ENCODE assay signal across 13 cellular contexts in the genomic region with DNA sequence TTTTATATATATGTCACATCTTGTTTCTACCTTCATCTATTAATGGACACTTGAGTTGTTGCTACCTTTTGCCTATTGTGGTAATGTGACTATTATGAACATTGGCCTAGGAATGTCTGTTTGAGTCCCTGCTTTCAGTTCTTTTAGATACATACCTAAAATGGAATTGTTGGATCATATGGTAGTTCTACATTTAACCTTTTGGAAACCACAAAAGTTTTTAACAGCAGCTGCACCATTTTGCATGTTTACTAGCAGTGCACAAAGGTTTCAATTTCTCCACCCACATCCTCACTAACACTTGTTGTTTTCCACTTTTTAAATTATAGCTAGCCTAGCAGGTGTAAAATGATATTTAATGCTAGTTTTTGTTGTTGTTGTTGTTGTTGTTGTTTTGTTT.
DNase-seq lines count a peak whose midpoint lies in the region; ATAC-seq lines count a peak whose summit lies in the region.
"Had no signal": no experiment of that assay in that cellular context is flagged by ENCODE, and none has a peak within 500 bp of the region (broad histone marks: within the 10 kb centered on the region; RNA-seq: fewer than 3 reads in every experiment).

No MANE protein-coding gene starts in this region.

- peak; percentile 57 for DNase-seq in iris pigment epithelial cell (ENCODE audit: low read depth)
- DNase-seq in COLO668 (lab: John Stamatoyannopoulos, UW; ENCODE audit: unreplicated experiment), result no peak
- no peak for DNase-seq in T-helper 9 cell
- no peak for DNase-seq in GDM1 (lab: John Stamatoyannopoulos, UW)
- DNase-seq: activated CD8-positive, alpha-beta T cell treated with anti-CD3 and anti-CD28 coated beads for 36 hours; activated naive CD4-positive, alpha-beta T cell treated with Interleukin-2 at 50 U/mL for 16 hours; CD4-positive, alpha-beta memory T cell; erythroblast; mesenchymal stem cell; stimulated activated naive CD4-positive, alpha-beta T cell treated with Interleukin-2 at 50 U/mL for 16 hours had no signal

- peak; percentile 71 for ATAC-seq in GM19035 (IDR thresholded peaks at IDR 0.05; ENCODE audit: unreplicated experiment)
- ATAC-seq in GM21786 (IDR thresholded peaks at IDR 0.05; ENCODE audit: unreplicated experiment), result peak; percentile 41
- ATAC-seq in HG03175 (IDR thresholded peaks at IDR 0.05; ENCODE audit: unreplicated experiment), result peak; percentile 46
- ATAC-seq: activated CD8-positive, alpha-beta T cell treated with anti-CD3 and anti-CD28 coated beads for 36 hours had no signal
